In the genomic region with DNA sequence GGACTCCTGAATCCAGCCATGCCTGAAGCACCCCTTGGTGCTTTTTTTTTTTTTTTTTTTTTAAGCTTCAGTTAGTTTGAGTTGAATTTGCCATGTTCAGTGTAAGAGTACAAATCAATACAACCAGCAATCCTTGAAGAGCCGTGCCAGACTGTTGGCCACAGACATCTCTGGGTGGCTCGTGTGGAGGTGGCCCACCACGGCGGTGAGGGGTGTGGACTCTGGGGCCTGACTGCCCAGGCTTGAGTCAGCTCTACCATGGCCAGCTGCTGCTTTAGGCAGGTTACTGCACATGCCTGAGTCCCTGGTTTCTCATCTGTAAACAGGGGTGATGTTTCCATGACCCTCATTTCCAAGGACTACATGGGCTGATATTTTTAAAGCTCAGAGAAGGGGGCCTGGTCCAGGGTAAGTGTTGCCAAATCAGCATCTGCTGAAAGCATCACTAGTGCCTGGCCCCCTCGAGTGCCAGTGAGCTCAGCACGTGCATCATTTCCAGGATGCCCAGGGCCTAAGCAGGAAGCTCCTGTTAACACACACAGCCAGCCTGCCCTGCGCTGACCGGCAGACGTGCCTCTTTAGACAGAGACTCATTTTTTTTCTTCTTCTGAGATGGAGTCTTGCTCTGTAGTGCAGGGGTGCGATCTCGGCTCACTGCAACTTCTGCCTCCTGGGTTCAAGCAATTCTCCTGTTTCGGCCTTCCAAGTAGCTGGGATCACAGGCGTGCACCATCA, we compare ENCODE assay signal across 22 cellular contexts.
A peak's percentile ranks its signal among the peaks of the same experiment; 100 is the strongest.
DNase-seq lines count a peak whose midpoint lies in the region; ATAC-seq, FAIRE-seq and TF ChIP-seq lines count a peak whose summit lies in the region.
"Had no signal": no experiment of that assay in that cellular context is flagged by ENCODE, and none has a peak within 500 bp of the region (broad histone marks: within the 10 kb centered on the region; RNA-seq: fewer than 3 reads in every experiment).

No MANE protein-coding gene starts in this region.

- peaks cover 10% of the 10 kb centered on the region for H3K4me1 Mint-ChIP-seq in GM23338

- intact Hi-C loops in upper lobe of right lung (cut with DNase I) (no loop called here), kidney (cut with DNase I) (no loop called here)

- H3K27me3 Mint-ChIP-seq in GM23338 (ENCODE audit: insufficient read depth, low read depth, poor library complexity) = peaks cover 19% of the 10 kb centered on the region

- H3K9me2 ChIP-seq in GM23338 (ENCODE audit: insufficient read depth) = no peaks in the 10 kb centered on the region

- no peak overlapping the region for H3K27ac ChIP-seq in GM23338 (ENCODE audit: low read depth)
- no peak overlapping the region for H3K27ac ChIP-seq in osteoblast (ENCODE audit: low read depth, low read length)
- H3K27ac ChIP-seq in upper lobe of right lung = no peak overlapping the region
- no peak overlapping the region for H3K27ac ChIP-seq in kidney (ENCODE audit: low read depth in 2 of 2, low read length in 2 of 2)
- H3K27ac ChIP-seq: 22Rv1; A549; BLaER1 treated with 17β-estradiol and CSF1 and Interleukin-3, amounts not matched to agents 10 nM and 100 nM; C4-2B had no signal

- H3K9ac ChIP-seq in kidney (ENCODE audit: low read length in 2 of 2) = no peak overlapping the region
- H3K9ac ChIP-seq: BLaER1 treated with 17β-estradiol and CSF1 and Interleukin-3, amounts not matched to agents 10 nM and 100 nM had no signal

- FAIRE-seq in kidney (lab: Jason Lieb, UNC) = no peak
- FAIRE-seq: A549, D721Med, G401.6, GM12892, GM18507 had no signal

- no peak overlapping the region for H3K27ac Mint-ChIP-seq in GM23338
- H3K27ac Mint-ChIP-seq: B cell; CD4-positive, alpha-beta T cell; CD8-positive, alpha-beta T cell had no signal

- peak overlapping the region; percentile 2; the same call in 1 of the 3 replicates for H3K4me3 Mint-ChIP-seq in GM23338
- H3K4me3 Mint-ChIP-seq: B cell; CD4-positive, alpha-beta T cell; CD8-positive, alpha-beta T cell had no signal

- no peaks in the 10 kb centered on the region for H3K36me3 ChIP-seq in GM23338 (ENCODE audit: insufficient read depth)
- H3K36me3 ChIP-seq in osteoblast (ENCODE audit: insufficient read depth, low read length) = no peaks in the 10 kb centered on the region
- no peaks in the 10 kb centered on the region for H3K36me3 ChIP-seq in upper lobe of right lung
- no peaks in the 10 kb centered on the region for H3K36me3 ChIP-seq in kidney (ENCODE audit: control insufficient read depth in 1 of 2, insufficient read depth in 2 of 2, low read length in 2 of 2)

- H3K4me1 ChIP-seq in GM23338 (ENCODE audit: insufficient read depth) (peaks cover 4% of the 10 kb centered on the region; the same call in 1 of the 2 replicates), osteoblast (ENCODE audit: insufficient read depth, low read length) (no peaks in the 10 kb centered on the region), upper lobe of right lung (peaks cover 5% of the 10 kb centered on the region), kidney (ENCODE audit: control insufficient read depth in 1 of 2, insufficient read depth in 1 of 2, low read depth in 1 of 2, low read length in 2 of 2) (no peaks in the 10 kb centered on the region)
- H3K4me1 ChIP-seq: Caco-2 had no signal

- 0 out of 2 replicates have a peak, but pooled peaks cover 3% of the 10 kb centered on the region for H3F3A ChIP-seq in GM23338 (replicated peaks; ENCODE audit: low read depth)

- H3K4me3 ChIP-seq in GM23338 (no peak overlapping the region), osteoblast (ENCODE audit: insufficient read depth, low read length) (no peak overlapping the region), upper lobe of right lung (no peak overlapping the region), kidney (ENCODE audit: low read length in 2 of 2) (no peak overlapping the region)
- H3K4me3 ChIP-seq: A549; BLaER1 treated with 17β-estradiol and CSF1 and Interleukin-3, amounts not matched to agents 10 nM and 100 nM had no signal

- H3K9me3 Mint-ChIP-seq in GM23338 = no peaks in the 10 kb centered on the region; the same call in 2 of the 3 replicates
- H3K9me3 Mint-ChIP-seq: CD4-positive, alpha-beta T cell; CD8-positive, alpha-beta T cell had no signal

- no peaks in the 10 kb centered on the region; the same call in none of the 2 replicates for H4K20me1 ChIP-seq in GM23338 (replicated peaks; ENCODE audit: insufficient read depth)
- no peaks in the 10 kb centered on the region for H4K20me1 ChIP-seq in osteoblast (ENCODE audit: insufficient read depth, low read length)
- H4K20me1 ChIP-seq: BLaER1 treated with 17β-estradiol and CSF1 and Interleukin-3, amounts not matched to agents 10 nM and 100 nM had no signal

- TF ChIP-seq CTCF in GM23338 (conservative IDR thresholded peaks at IDR 0.05; ENCODE audit: low read depth in 2 of 2) (no peak), osteoblast (IDR thresholded peaks at IDR 0.05; ENCODE audit: extremely low read depth, low read depth, low read length) (no peak), upper lobe of right lung (IDR thresholded peaks at IDR 0.05) (no peak), kidney (IDR thresholded peaks at IDR 0.05; ENCODE audit: borderline replicate concordance, extremely low read depth, insufficient read depth) (no peak)

- no peak for ATAC-seq in GM23338
- no peak for ATAC-seq in upper lobe of right lung
- ATAC-seq: A549; CD8-positive, alpha-beta T cell had no signal

- no peaks in the 10 kb centered on the region for H3K9me3 ChIP-seq in osteoblast (ENCODE audit: low read depth, low read length)
- H3K9me3 ChIP-seq in upper lobe of right lung = no peaks in the 10 kb centered on the region
- no peaks in the 10 kb centered on the region for H3K9me3 ChIP-seq in kidney (ENCODE audit: control insufficient read depth in 1 of 2, low read length in 2 of 2)
- H3K9me3 ChIP-seq: A549; BLaER1 treated with 17β-estradiol and CSF1 and Interleukin-3, amounts not matched to agents 10 nM and 100 nM; Caco-2 had no signal

- DNase-seq in GM23338 (ENCODE audit: low spot score) (no peak), dermis blood vessel endothelial cell (peak; percentile 24), osteoblast (ENCODE audit: insufficient read length, low spot score, missing footprints) (peak; percentile 74), upper lobe of right lung (no peak), NCI-H345 (lab: John Stamatoyannopoulos, UW) (no peak), kidney (no peak)
- DNase-seq: AML-193; Caco-2; Calu3; CD4-positive, alpha-beta T cell; CD8-positive, alpha-beta T cell; DMS79 treated with DMSO at 0.1 percent for 48 hours; GF-D8 had no signal

- H2AFZ ChIP-seq in GM23338 (no peak overlapping the region), osteoblast (ENCODE audit: low read length) (no peak overlapping the region)

- H3K4me2 ChIP-seq in GM23338 (no peak overlapping the region), osteoblast (ENCODE audit: insufficient read depth, low read length) (no peak overlapping the region)
- H3K4me2 ChIP-seq: A549 had no signal

- no peaks in the 10 kb centered on the region for H3K79me2 ChIP-seq in GM23338 (replicated peaks; ENCODE audit: insufficient read depth)
- no peaks in the 10 kb centered on the region for H3K79me2 ChIP-seq in osteoblast (ENCODE audit: insufficient read depth, low read length)

- H3K27me3 ChIP-seq in GM23338 (ENCODE audit: insufficient read depth) (no peaks in the 10 kb centered on the region), osteoblast (ENCODE audit: insufficient read depth, low read length) (peaks cover 7% of the 10 kb centered on the region), upper lobe of right lung (peaks cover 5% of the 10 kb centered on the region)
- H3K27me3 ChIP-seq: BLaER1 treated with 17β-estradiol and CSF1 and Interleukin-3, amounts not matched to agents 10 nM and 100 nM had no signal

- H3K36me3 Mint-ChIP-seq in GM23338 (ENCODE audit: low read depth) = no peaks in the 10 kb centered on the region; the same call in 2 of the 3 replicates
- H3K36me3 Mint-ChIP-seq: CD8-positive, alpha-beta T cell had no signal

TF ChIP-seq in GM23338, 12 proteins besides CTCF, POLR2A, EP300 and RAD21 (continues in another document):
- TF ChIP-seq CREB1 (CRISPR knock-in tag; IDR thresholded peaks at IDR 0.05; ENCODE audit: low read depth) (no peak), JUNB (IDR thresholded peaks at IDR 0.05; ENCODE audit: unreplicated experiment) (no peak), EZH2 (IDR thresholded peaks at IDR 0.05; ENCODE audit: low read depth, unreplicated experiment) (no peak), NANOG (IDR thresholded peaks at IDR 0.05; ENCODE audit: borderline replicate concordance) (no peak)
- TF ChIP-seq, protein P1, sequence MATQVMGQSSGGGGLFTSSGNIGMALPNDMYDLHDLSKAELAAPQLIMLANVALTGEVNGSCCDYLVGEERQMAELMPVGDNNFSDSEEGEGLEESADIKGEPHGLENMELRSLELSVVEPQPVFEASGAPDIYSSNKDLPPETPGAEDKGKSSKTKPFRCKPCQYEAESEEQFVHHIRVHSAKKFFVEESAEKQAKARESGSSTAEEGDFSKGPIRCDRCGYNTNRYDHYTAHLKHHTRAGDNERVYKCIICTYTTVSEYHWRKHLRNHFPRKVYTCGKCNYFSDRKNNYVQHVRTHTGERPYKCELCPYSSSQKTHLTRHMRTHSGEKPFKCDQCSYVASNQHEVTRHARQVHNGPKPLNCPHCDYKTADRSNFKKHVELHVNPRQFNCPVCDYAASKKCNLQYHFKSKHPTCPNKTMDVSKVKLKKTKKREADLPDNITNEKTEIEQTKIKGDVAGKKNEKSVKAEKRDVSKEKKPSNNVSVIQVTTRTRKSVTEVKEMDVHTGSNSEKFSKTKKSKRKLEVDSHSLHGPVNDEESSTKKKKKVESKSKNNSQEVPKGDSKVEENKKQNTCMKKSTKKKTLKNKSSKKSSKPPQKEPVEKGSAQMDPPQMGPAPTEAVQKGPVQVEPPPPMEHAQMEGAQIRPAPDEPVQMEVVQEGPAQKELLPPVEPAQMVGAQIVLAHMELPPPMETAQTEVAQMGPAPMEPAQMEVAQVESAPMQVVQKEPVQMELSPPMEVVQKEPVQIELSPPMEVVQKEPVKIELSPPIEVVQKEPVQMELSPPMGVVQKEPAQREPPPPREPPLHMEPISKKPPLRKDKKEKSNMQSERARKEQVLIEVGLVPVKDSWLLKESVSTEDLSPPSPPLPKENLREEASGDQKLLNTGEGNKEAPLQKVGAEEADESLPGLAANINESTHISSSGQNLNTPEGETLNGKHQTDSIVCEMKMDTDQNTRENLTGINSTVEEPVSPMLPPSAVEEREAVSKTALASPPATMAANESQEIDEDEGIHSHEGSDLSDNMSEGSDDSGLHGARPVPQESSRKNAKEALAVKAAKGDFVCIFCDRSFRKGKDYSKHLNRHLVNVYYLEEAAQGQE (IDR thresholded peaks at IDR 0.05; ENCODE audit: unreplicated experiment) = no peak

Comparison
In these comparisons a context has a peak if more than half of its experiments do, and no peak if none do; other contexts are left out.
1. DNase-seq: peak in dermis blood vessel endothelial cell (single experiment) and osteoblast (single experiment); none in GM23338 (single experiment), upper lobe of right lung (single experiment), NCI-H345 (single experiment) and kidney (single experiment).